In the genomic region with DNA sequence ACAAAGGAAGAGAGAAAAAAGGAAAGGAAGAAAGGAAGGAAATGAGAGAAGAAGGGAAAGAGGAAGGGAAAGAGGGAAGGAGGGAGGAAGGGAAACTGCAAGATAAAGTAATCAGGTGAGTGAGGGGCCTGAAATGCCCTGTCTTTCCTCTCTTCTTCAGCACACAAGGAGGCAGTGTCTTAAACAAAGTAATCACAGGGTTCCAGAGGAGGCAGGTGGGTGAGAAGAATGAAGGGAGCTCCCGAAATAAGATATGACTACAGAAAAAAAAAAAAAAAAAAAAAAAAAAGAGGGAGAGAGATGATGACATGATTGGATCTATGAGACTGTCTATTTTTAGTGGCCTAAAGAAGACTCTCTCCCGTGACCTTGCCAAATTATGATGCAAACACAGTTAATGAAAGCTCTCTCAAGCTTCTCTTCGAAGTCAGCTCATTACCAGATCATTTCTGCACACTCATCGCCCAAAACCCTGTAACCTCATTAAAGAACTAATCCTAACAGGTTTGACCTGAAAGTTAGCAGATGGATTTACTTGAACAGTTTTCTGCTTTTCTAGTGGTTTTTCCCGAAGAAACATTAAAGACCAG, we compare ENCODE assay signal across 13 cellular contexts. TPM values are rescaled to one million over a fixed set of nuclear protein-coding genes. Genes with fewer than 3 reads are reported as not detected.
DNase-seq lines count a peak whose midpoint lies in the region; ATAC-seq and TF ChIP-seq lines count a peak whose summit lies in the region.
"Had no signal": no experiment of that assay in that cellular context is flagged by ENCODE, and none has a peak within 500 bp of the region (broad histone marks: within the 10 kb centered on the region; RNA-seq: fewer than 3 reads in every experiment).

No MANE protein-coding gene starts in this region.

- ATAC-seq in sciatic nerve = peak; percentile 40

- TF ChIP-seq CTCF in fibroblast of mammary gland (conservative IDR thresholded peaks at IDR 0.05; ENCODE audit: control insufficient read depth, insufficient read depth, low read depth, low read length) = no peak

- no peak overlapping the region for H3K4me3 ChIP-seq in fibroblast of mammary gland (ENCODE audit: control insufficient read depth, low read depth, low read length)
- H3K4me3 ChIP-seq: stomach had no signal

- DNase-seq in GM04504 (ENCODE audit: low read depth) = peak; percentile 85
- peak; percentile 11 for DNase-seq in SK-N-DZ (ENCODE audit: low spot score)
- peak; percentile 88 for DNase-seq in fibroblast of mammary gland (ENCODE audit: low read depth)
- DNase-seq in sciatic nerve (ENCODE audit: low spot score) = no peak
- no peak for DNase-seq in activated effector memory CD4-positive, alpha-beta T cell treated with anti-CD3 and anti-CD28 coated beads, Interleukin-2, amount 50 U/mL, for 16 hours
- DNase-seq in epidermal melanocyte (ENCODE audit: insufficient read length, low spot score) = no peak
- DNase-seq in ureter (ENCODE audit: low spot score) = no peak
- DNase-seq: activated B cell treated with CpG ODN at 0.5 μM for 24 hours, Calu3, NCI-H1092 treated with DMSO at 0.1 percent for 48 hours, NCI-H526, SIG-M5, stomach had no signal

- intact Hi-C loops in sciatic nerve (cut with DNase I) = no loop called here

RNA-seq across cellular contexts. Expression of gene CDH11, which starts 53.6 kb away (rescaled TPM):
- 71.7 and 126 TPM in 2 replicates for polyA plus RNA-seq in SK-N-DZ (2014; cell fraction: cytosol; rRNA removed)
- polyA plus RNA-seq in SK-N-DZ (2014; cell fraction: nucleus; rRNA removed) = 43.4 and 75.2 TPM in 2 replicates
- 238 TPM for total RNA-seq in sciatic nerve
- total RNA-seq in ureter = 98.3 TPM
- total RNA-seq: activated B cell treated with CpG ODN at 0.5 μM for 24 hours, Calu3 had no signal

Comparison
In these comparisons a context has a peak if more than half of its experiments do, and no peak if none do; other contexts are left out.
1. DNase-seq: peak in GM04504 (single experiment), SK-N-DZ (single experiment) and fibroblast of mammary gland (single experiment); none in sciatic nerve (single experiment), activated effector memory CD4-positive, alpha-beta T cell treated with anti-CD3 and anti-CD28 coated beads, Interleukin-2, amount 50 U/mL, for 16 hours (single experiment), epidermal melanocyte (single experiment) and ureter (single experiment).